ENCODE assay signal across 19 cellular contexts in the genomic region with DNA sequence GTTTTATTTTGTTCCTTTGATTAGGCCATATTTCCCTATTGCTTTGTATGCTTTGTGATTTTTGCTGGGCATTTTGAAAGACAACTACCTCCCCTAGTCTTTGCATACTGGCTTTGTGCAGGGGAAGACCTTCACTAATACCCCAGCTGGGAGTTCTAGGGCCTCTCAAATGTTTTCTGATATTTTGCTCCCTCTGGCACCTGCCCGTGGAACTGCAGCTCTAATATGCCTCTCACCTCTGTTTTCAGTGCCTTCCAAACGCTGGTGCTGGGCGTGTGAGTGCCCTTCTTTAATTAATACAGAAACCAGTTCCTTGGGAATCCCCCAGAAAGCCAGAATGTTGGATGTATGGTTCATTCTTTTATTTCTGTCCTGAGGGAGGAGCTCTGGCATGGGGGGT.
A peak's percentile ranks its signal among the peaks of the same experiment; 100 is the strongest.
DNase-seq lines count a peak whose midpoint lies in the region; ATAC-seq and TF ChIP-seq lines count a peak whose summit lies in the region.
"Had no signal": no experiment of that assay in that cellular context is flagged by ENCODE, and none has a peak within 500 bp of the region (broad histone marks: within the 10 kb centered on the region; RNA-seq: fewer than 3 reads in every experiment).

No MANE protein-coding gene starts in this region.

- peaks cover 4% of the 10 kb centered on the region for H3K36me3 Mint-ChIP-seq in WTC11

- no peak overlapping the region for H3K4me3 Mint-ChIP-seq in WTC11
- H3K4me3 Mint-ChIP-seq: activated CD4-positive, alpha-beta memory T cell treated with anti-CD3 and anti-CD28 coated beads, Interleukin-2, amount 10 ng/mL, durations not matched to agents 7 days and 5 days; activated naive CD8-positive, alpha-beta T cell; activated T-cell treated with anti-CD3 and anti-CD28 coated beads, Interleukin-2, amount 50 U/mL, for 72 hours; brain; dendritic cell treated with granulocyte-macrophage colony-stimulating factor and Interleukin-4, amounts not matched to agents 40 ng/mL and 50 ng/mL, for 4 days; immature natural killer cell had no signal

- peaks cover 6% of the 10 kb centered on the region for H3K9me3 Mint-ChIP-seq in WTC11

- no peaks in the 10 kb centered on the region for H3K36me3 ChIP-seq in BE2C
- H3K36me3 ChIP-seq: upper lobe of right lung had no signal

- H3K27me3 ChIP-seq in BE2C: no peaks in the 10 kb centered on the region
- H3K27me3 ChIP-seq: stomach, upper lobe of right lung had no signal

- peak overlapping the region; percentile 32; the same call in 1 of the 2 replicates for H3K27ac Mint-ChIP-seq in WTC11
- H3K27ac Mint-ChIP-seq: activated CD4-positive, alpha-beta memory T cell treated with anti-CD3 and anti-CD28 coated beads, Interleukin-2, amount 10 ng/mL, durations not matched to agents 7 days and 5 days; activated naive CD8-positive, alpha-beta T cell; activated T-cell treated with anti-CD3 and anti-CD28 coated beads, Interleukin-2, amount 50 U/mL, for 72 hours; brain; dendritic cell treated with granulocyte-macrophage colony-stimulating factor and Interleukin-4, amounts not matched to agents 40 ng/mL and 50 ng/mL, for 4 days; immature natural killer cell had no signal

- DNase-seq in BE2C (no peak), HEK293T (ENCODE audit: extremely low spot score) (peak; percentile 23), WTC11 (ENCODE audit: low spot score) (peak; percentile 67), iPS-NIHi11 (ENCODE audit: low spot score) (peak; percentile 50), DMS 273 treated with DMSO at 0.1 percent for 48 hours (lab: John Stamatoyannopoulos, UW) (no peak), AG20443 (ENCODE audit: low spot score) (no peak)
- DNase-seq: activated CD4-positive, alpha-beta memory T cell treated with anti-CD3 and anti-CD28 coated beads, Interleukin-2, amount 10 ng/mL, durations not matched to agents 7 days and 5 days; activated T-cell treated with anti-CD3 and anti-CD28 coated beads, Interleukin-2, amount 50 U/mL, for 72 hours; erythroblast; immature natural killer cell; NCI-H1436 treated with DMSO at 0.1 percent for 48 hours; stomach; upper lobe of right lung had no signal

- no peaks in the 10 kb centered on the region for H3K27me3 Mint-ChIP-seq in WTC11 (ENCODE audit: low read depth)
- H3K27me3 Mint-ChIP-seq: activated CD4-positive, alpha-beta memory T cell treated with anti-CD3 and anti-CD28 coated beads, Interleukin-2, amount 10 ng/mL, durations not matched to agents 7 days and 5 days; activated naive CD8-positive, alpha-beta T cell; brain; dendritic cell treated with granulocyte-macrophage colony-stimulating factor and Interleukin-4, amounts not matched to agents 40 ng/mL and 50 ng/mL, for 4 days had no signal

- ATAC-seq in WTC11 (peak; percentile 100), HG03139 (IDR thresholded peaks at IDR 0.05; ENCODE audit: unreplicated experiment) (no peak), HG02588 (IDR thresholded peaks at IDR 0.05; ENCODE audit: unreplicated experiment) (no peak)
- ATAC-seq: activated T-cell treated with anti-CD3 and anti-CD28 coated beads, Interleukin-2, amount 50 U/mL, for 72 hours; Right ventricle myocardium inferior; upper lobe of right lung had no signal

- CTCF ChIA-PET in HEK293T (lab: Yijun Ruan, JAX): no interaction called here
- CTCF ChIA-PET in WTC11 (lab: Charles Lee): interaction anchor here (0.6 to 2.8 kb wide), 25 partner anchors 10 to 1166 kb away, joined by 3 to 37 read pairs (median 4); no protein-coding TSS in a partner anchor

- peaks cover 9% of the 10 kb centered on the region for H3K4me1 Mint-ChIP-seq in WTC11
- H3K4me1 Mint-ChIP-seq: activated CD4-positive, alpha-beta memory T cell treated with anti-CD3 and anti-CD28 coated beads, Interleukin-2, amount 10 ng/mL, durations not matched to agents 7 days and 5 days; brain; immature natural killer cell had no signal

- POLR2A ChIA-PET in HEK293T (lab: Yijun Ruan, JAX): no interaction called here
- POLR2A ChIA-PET in WTC11 (lab: Charles Lee): no interaction called here

- TF ChIP-seq CTCF in BE2C (IDR thresholded peaks at IDR 0.05; ENCODE audit: low read depth, low read length) (peak; percentile 25), WTC11 (IDR thresholded peaks at IDR 0.05) (no peak)

- H3K4me3 ChIP-seq in BE2C (ENCODE audit: low read depth, low read length): no peak overlapping the region
- H3K4me3 ChIP-seq: stomach, upper lobe of right lung had no signal

- H3K9me3 ChIP-seq in BE2C: no peaks in the 10 kb centered on the region

- no peaks in the 10 kb centered on the region for H3K4me1 ChIP-seq in BE2C
- H3K4me1 ChIP-seq: stomach, upper lobe of right lung had no signal

TF ChIP-seq in HEK293T, 16 proteins besides CTCF, POLR2A, EP300 and RAD21:
- TF ChIP-seq BHLHE40 (IDR thresholded peaks at IDR 0.05; ENCODE audit: borderline replicate concordance) (no peak), SUZ12 (IDR thresholded peaks at IDR 0.05) (no peak), TARDBP (IDR thresholded peaks at IDR 0.05) (no peak), ZNF384 (IDR thresholded peaks at IDR 0.05) (no peak), ARNT (IDR thresholded peaks at IDR 0.05) (no peak), FOXK2 (IDR thresholded peaks at IDR 0.05) (no peak), L3MBTL2 (conservative IDR thresholded peaks at IDR 0.05) (no peak), CTBP1 (IDR thresholded peaks at IDR 0.05; ENCODE audit: borderline replicate concordance) (no peak), ELF4 (IDR thresholded peaks at IDR 0.05) (no peak), HDGF (IDR thresholded peaks at IDR 0.05; ENCODE audit: borderline replicate concordance) (no peak), NFRKB (IDR thresholded peaks at IDR 0.05) (no peak), FOXA1 (IDR thresholded peaks at IDR 0.05) (no peak)
- TF ChIP-seq, protein P1, sequence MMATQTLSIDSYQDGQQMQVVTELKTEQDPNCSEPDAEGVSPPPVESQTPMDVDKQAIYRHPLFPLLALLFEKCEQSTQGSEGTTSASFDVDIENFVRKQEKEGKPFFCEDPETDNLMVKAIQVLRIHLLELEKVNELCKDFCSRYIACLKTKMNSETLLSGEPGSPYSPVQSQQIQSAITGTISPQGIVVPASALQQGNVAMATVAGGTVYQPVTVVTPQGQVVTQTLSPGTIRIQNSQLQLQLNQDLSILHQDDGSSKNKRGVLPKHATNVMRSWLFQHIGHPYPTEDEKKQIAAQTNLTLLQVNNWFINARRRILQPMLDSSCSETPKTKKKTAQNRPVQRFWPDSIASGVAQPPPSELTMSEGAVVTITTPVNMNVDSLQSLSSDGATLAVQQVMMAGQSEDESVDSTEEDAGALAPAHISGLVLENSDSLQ (IDR thresholded peaks at IDR 0.05): no peak

TF ChIP-seq in WTC11, 78 proteins besides CTCF, POLR2A, EP300 and RAD21:
- TF ChIP-seq, protein P2, sequence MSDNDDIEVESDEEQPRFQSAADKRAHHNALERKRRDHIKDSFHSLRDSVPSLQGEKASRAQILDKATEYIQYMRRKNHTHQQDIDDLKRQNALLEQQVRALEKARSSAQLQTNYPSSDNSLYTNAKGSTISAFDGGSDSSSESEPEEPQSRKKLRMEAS (CRISPR knock-in tag; IDR thresholded peaks at IDR 0.05): no peak
- TF ChIP-seq CBFB (CRISPR knock-in tag; IDR thresholded peaks at IDR 0.05; ENCODE audit: low read depth): no peak
- no peak for TF ChIP-seq NR2C2 (CRISPR knock-in tag; IDR thresholded peaks at IDR 0.05)

Comparison
In these comparisons a context has a peak if more than half of its experiments do, and no peak if none do; other contexts are left out.
1. DNase-seq: peak in HEK293T (single experiment), WTC11 (single experiment) and iPS-NIHi11 (single experiment); none in BE2C (single experiment), DMS 273 treated with DMSO at 0.1 percent for 48 hours (single experiment) and AG20443 (single experiment).